Comparison of ENCODE assay signal across 16 cellular contexts in genomic region chr9:13110766-13111400, GRCh38.
DNase-seq lines count a peak whose midpoint lies in the region; ATAC-seq, FAIRE-seq and TF ChIP-seq lines count a peak whose summit lies in the region.
"Had no signal": no experiment of that assay in that cellular context is flagged by ENCODE, and none has a peak within 500 bp of the region (broad histone marks: within the 10 kb centered on the region; RNA-seq: fewer than 3 reads in every experiment).

No MANE protein-coding gene starts in this region.

- TF ChIP-seq EP300 in SK-N-SH (IDR thresholded peaks at IDR 0.05; ENCODE audit: borderline replicate concordance in 1 of 2, low read depth in 1 of 2, low read length in 1 of 2) (no peak), stomach (IDR thresholded peaks at IDR 0.05) (no peak)

- no peak for TF ChIP-seq RAD21 in SK-N-SH (IDR thresholded peaks at IDR 0.05; ENCODE audit: low read length)

- no peaks in the 10 kb centered on the region for H3F3A ChIP-seq in SK-N-SH (replicated peaks; ENCODE audit: insufficient read depth)

- intact Hi-C loops in head of caudate nucleus (cut with DNase I), result no loop called here
- intact Hi-C loops in stomach (cut with DNase I; ENCODE audit: low total_unique reads), result no loop called here

- no peaks in the 10 kb centered on the region for H3K9me3 ChIP-seq in SK-N-SH
- H3K9me3 ChIP-seq in stomach, result no peaks in the 10 kb centered on the region
- H3K9me3 ChIP-seq: breast epithelium had no signal

- POLR2A ChIA-PET in SK-N-SH (lab: Yijun Ruan, JAX), result no interaction called here

- no peak overlapping the region for H3K4me3 ChIP-seq in SK-N-SH (ENCODE audit: low read depth in 2 of 2, low read length in 1 of 2)
- no peak overlapping the region for H3K4me3 ChIP-seq in stomach
- H3K4me3 ChIP-seq: breast epithelium had no signal

- H4K20me1 ChIP-seq in SK-N-SH (ENCODE audit: insufficient read depth), result no peaks in the 10 kb centered on the region

- CTCF ChIA-PET in SK-N-SH (lab: Yijun Ruan, JAX), result no interaction called here

- peaks cover 48 to 66% of the 10 kb centered on the region in 2 experiments for H3K36me3 ChIP-seq in SK-N-SH (replicated peaks in 1 of 2; ENCODE audit: control insufficient read depth in 1 of 2, insufficient read depth in 2 of 2, low read length in 1 of 2)
- peaks cover 0 to 46% (median 36%) of the 10 kb centered on the region in 4 donors for H3K36me3 ChIP-seq in stomach
- H3K36me3 ChIP-seq: breast epithelium had no signal

- no peak for TF ChIP-seq POLR2A in stomach (IDR thresholded peaks at IDR 0.05)

- H3K27ac ChIP-seq in SK-N-SH (ENCODE audit: low read depth in 2 of 2, low read length in 1 of 2) (peak overlapping the region in 1 of 2 experiments; percentile 58; a peak in 2 of 4 replicates), stomach (no peak overlapping the region)
- H3K27ac ChIP-seq: breast epithelium had no signal

- H3K4me1 ChIP-seq in SK-N-SH (ENCODE audit: control insufficient read depth in 1 of 2, insufficient read depth in 2 of 2, low read depth in 1 of 2, low read length in 1 of 2) (peaks cover 7 to 10% of the 10 kb centered on the region in 2 experiments; a peak in 3 of 4 replicates), stomach (peaks cover 0 to 16% (median 3%) of the 10 kb centered on the region in 4 donors)
- H3K4me1 ChIP-seq: breast epithelium had no signal

- no peaks in the 10 kb centered on the region; the same call in 1 of the 2 replicates for H3K79me2 ChIP-seq in SK-N-SH (ENCODE audit: insufficient read depth)

- H3K4me2 ChIP-seq in SK-N-SH, result no peak overlapping the region

- peak; percentile 53 for DNase-seq in GM04504 (ENCODE audit: low read depth)
- no peak for DNase-seq in SK-N-SH
- DNase-seq in head of caudate nucleus, result peak in 28 of 42 donors; percentile 4 to 74 (median 32)
- DNase-seq in stomach, result peak; percentile 44
- no peak for DNase-seq in D721Med (ENCODE audit: insufficient read length, low spot score)
- DNase-seq: activated CD4-positive, alpha-beta T cell treated with anti-CD3 and anti-CD28 coated beads for 4 hours; activated T-cell treated with anti-CD3 and anti-CD28 coated beads, Interleukin-2, amount 50 U/mL, for 72 hours; CD4-positive, CD25-positive, alpha-beta regulatory T cell; H7; immature natural killer cell; NCI-H1930; stimulated activated CD8-positive, alpha-beta memory T cell treated with anti-CD3 and anti-CD28 coated beads, Interleukin-4, amount 100 ng/mL, for 48 hours had no signal

- H2AFZ ChIP-seq in SK-N-SH (ENCODE audit: low read depth), result no peak overlapping the region

- H3K27me3 ChIP-seq in SK-N-SH (ENCODE audit: insufficient read depth) (no peaks in the 10 kb centered on the region), stomach (no peaks in the 10 kb centered on the region)
- H3K27me3 ChIP-seq: breast epithelium had no signal

- no peak overlapping the region for H3K9ac ChIP-seq in SK-N-SH

- WGBS in SK-N-SH (ENCODE audit: low lambda C conversion rate), result 34% methylated on average over 3 of the region's 3 CpGs
- 10 to 27% (median 12%) methylated on average over 3 of the region's 3 CpGs for WGBS in stomach, 5 donors

- TF ChIP-seq CTCF in SK-N-SH (IDR thresholded peaks at IDR 0.05) (no peak), stomach (IDR thresholded peaks at IDR 0.05) (no peak), D721Med (IDR thresholded peaks at IDR 0.05; ENCODE audit: insufficient read depth, missing control alignments) (no peak)

- no peaks in the 10 kb centered on the region for H3K9me2 ChIP-seq in SK-N-SH

- FAIRE-seq in D721Med (lab: Jason Lieb, UNC), result no peak

- ATAC-seq in GM18858 (IDR thresholded peaks at IDR 0.05; ENCODE audit: unreplicated experiment), result no peak
- ATAC-seq in HG03378 (IDR thresholded peaks at IDR 0.05; ENCODE audit: unreplicated experiment), result no peak
- ATAC-seq in GM18861 (IDR thresholded peaks at IDR 0.05; ENCODE audit: unreplicated experiment), result no peak
- ATAC-seq: activated T-cell treated with anti-CD3 and anti-CD28 coated beads, Interleukin-2, amount 50 U/mL, for 72 hours had no signal

TF ChIP-seq in SK-N-SH, 30 proteins besides CTCF, POLR2A, EP300 and RAD21:
- TF ChIP-seq ELF1 (IDR thresholded peaks at IDR 0.05), result no peak
- peak; percentile 69 for TF ChIP-seq NFIC (IDR thresholded peaks at IDR 0.05; ENCODE audit: borderline replicate concordance)

Comparison
In these comparisons a context has a peak if more than half of its experiments do, and no peak if none do; other contexts are left out.
1. DNase-seq: peak in GM04504 (single experiment), head of caudate nucleus (28 of 42) and stomach (single experiment); none in SK-N-SH (single experiment) and D721Med (single experiment).